1 cellular context compared by ENCODE assay signal in the genomic region with DNA sequence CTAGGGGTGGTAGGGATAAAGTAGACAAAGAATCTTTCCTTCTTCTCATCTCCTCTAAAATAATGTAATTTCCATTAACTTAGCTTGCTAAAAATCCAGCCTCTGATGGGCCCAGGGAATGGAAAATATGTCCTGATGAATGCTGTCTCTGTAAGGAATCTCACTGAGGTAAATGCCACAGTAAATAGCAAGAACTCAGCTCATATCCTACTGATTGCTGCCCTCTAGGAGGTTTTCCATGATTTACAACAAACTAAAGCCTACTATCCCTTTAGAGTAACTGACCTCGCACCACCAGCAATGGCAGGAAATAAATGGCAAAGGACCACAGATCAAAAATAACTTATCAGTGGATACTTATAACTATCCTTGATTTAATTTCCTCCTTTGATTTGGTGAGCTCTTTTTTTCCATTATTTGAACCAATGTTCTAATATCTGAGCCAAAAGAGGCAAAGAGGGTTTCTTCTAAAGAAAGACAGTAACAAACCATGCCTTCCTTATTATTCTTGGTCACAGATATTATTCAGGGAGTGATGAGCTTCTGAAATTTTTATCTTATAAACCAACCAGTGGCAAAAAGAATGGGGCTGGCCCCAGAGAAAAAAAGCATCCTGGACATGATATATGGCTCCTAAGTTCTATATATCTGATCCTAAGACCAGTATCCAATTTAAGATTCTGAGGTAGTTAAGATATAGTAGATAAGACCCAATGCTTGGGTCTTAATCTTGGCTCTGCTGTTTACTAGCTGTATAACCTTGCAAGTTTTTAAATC.
TF ChIP-seq lines count a peak whose summit lies in the region.

No MANE protein-coding gene starts in this region.

TF ChIP-seq in IMR-90, 13 proteins besides CTCF, POLR2A, EP300 and RAD21:
- TF ChIP-seq, protein P1, sequence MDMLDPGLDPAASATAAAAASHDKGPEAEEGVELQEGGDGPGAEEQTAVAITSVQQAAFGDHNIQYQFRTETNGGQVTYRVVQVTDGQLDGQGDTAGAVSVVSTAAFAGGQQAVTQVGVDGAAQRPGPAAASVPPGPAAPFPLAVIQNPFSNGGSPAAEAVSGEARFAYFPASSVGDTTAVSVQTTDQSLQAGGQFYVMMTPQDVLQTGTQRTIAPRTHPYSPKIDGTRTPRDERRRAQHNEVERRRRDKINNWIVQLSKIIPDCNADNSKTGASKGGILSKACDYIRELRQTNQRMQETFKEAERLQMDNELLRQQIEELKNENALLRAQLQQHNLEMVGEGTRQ (IDR thresholded peaks at IDR 0.05; ENCODE audit: low read depth, low read length): no peak
- no peak for TF ChIP-seq MXI1 (IDR thresholded peaks at IDR 0.05; ENCODE audit: borderline replicate concordance, low read depth, low read length)
- TF ChIP-seq CHD1 (IDR thresholded peaks at IDR 0.05; ENCODE audit: low read depth, low read length): no peak
- TF ChIP-seq, protein P2, sequence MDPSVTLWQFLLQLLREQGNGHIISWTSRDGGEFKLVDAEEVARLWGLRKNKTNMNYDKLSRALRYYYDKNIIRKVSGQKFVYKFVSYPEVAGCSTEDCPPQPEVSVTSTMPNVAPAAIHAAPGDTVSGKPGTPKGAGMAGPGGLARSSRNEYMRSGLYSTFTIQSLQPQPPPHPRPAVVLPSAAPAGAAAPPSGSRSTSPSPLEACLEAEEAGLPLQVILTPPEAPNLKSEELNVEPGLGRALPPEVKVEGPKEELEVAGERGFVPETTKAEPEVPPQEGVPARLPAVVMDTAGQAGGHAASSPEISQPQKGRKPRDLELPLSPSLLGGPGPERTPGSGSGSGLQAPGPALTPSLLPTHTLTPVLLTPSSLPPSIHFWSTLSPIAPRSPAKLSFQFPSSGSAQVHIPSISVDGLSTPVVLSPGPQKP (IDR thresholded peaks at IDR 0.05; ENCODE audit: borderline replicate concordance, low read depth, low read length): no peak
- no peak for TF ChIP-seq BHLHE40 (IDR thresholded peaks at IDR 0.05; ENCODE audit: low read depth, low read length)
- no peak for TF ChIP-seq SMC3 (IDR thresholded peaks at IDR 0.05; ENCODE audit: low read depth, low read length)
- no peak for TF ChIP-seq RCOR1 (IDR thresholded peaks at IDR 0.05; ENCODE audit: insufficient replicate concordance, low read length)
- no peak for TF ChIP-seq MAZ (IDR thresholded peaks at IDR 0.05; ENCODE audit: borderline replicate concordance, low read depth, low read length)
- TF ChIP-seq RFX5 (IDR thresholded peaks at IDR 0.05; ENCODE audit: low read depth, low read length): no peak
- TF ChIP-seq MAFK (IDR thresholded peaks at IDR 0.05; ENCODE audit: low read depth, low read length): no peak
- TF ChIP-seq NFE2L2 (IDR thresholded peaks at IDR 0.05; ENCODE audit: low read depth, low read length): no peak
- TF ChIP-seq FOS (IDR thresholded peaks at IDR 0.05; ENCODE audit: low read depth, low read length): no peak
- no peak for TF ChIP-seq CEBPB (IDR thresholded peaks at IDR 0.05; ENCODE audit: low read depth, low read length)
